ENCODE assay signal across 24 cellular contexts in genomic region chr6:165854061-165854862, GRCh38.
DNase-seq lines count a peak whose midpoint lies in the region; ATAC-seq and TF ChIP-seq lines count a peak whose summit lies in the region.
"Had no signal": no experiment of that assay in that cellular context is flagged by ENCODE, and none has a peak within 500 bp of the region (broad histone marks: within the 10 kb centered on the region; RNA-seq: fewer than 3 reads in every experiment).

No MANE protein-coding gene starts in this region.

- H3K4ac ChIP-seq in H9 (ENCODE audit: low read depth, low read length): no peak overlapping the region

- H3K23ac ChIP-seq in H9 (ENCODE audit: insufficient read length, low read depth, low read length): no peak overlapping the region

- H3K9ac ChIP-seq in H9 (ENCODE audit: extremely low read depth, insufficient read length, low read length): no peak overlapping the region
- no peak overlapping the region for H3K9ac ChIP-seq in iPS-20b (ENCODE audit: low read depth, low read length)
- no peak overlapping the region for H3K9ac ChIP-seq in rectal smooth muscle tissue (ENCODE audit: low read length)

- H4K8ac ChIP-seq in H9 (replicated peaks; ENCODE audit: insufficient read length, low read depth, low read length): no peak overlapping the region

- WGBS in H9 (ENCODE audit: extremely low coverage, insufficient read length, low lambda C conversion rate): no CpG with 5 or more reads among the region's 67 CpGs

- H3K27me3 Mint-ChIP-seq in H9 (ENCODE audit: low read depth): peaks cover 74% of the 10 kb centered on the region
- peaks cover 70% of the 10 kb centered on the region for H3K27me3 Mint-ChIP-seq in CD4-positive, alpha-beta T cell

- no peak overlapping the region for H3K18ac ChIP-seq in H9 (ENCODE audit: insufficient read length, low read depth, low read length)

- no peak overlapping the region for H2BK120ac ChIP-seq in H9 (ENCODE audit: low read depth, low read length, poor library complexity, severe bottlenecking)

- no peak for ATAC-seq in GM18873 (IDR thresholded peaks at IDR 0.05; ENCODE audit: low FRiP score, unreplicated experiment)
- ATAC-seq in CD4-positive, alpha-beta T cell (ENCODE audit: poor library complexity): no peak
- ATAC-seq: PC-3 had no signal

- intact Hi-C loops in CD4-positive, alpha-beta T cell (cut with DNase I, micrococcal nuclease): no loop called here

- peak overlapping the region; percentile 39 for H3K4me2 ChIP-seq in H9 (ENCODE audit: insufficient read depth, insufficient read length, low read length)

- H3K36me3 ChIP-seq in iPS-20b (ENCODE audit: insufficient read depth, low read depth, low read length): no peaks in the 10 kb centered on the region
- no peaks in the 10 kb centered on the region for H3K36me3 ChIP-seq in rectal smooth muscle tissue (ENCODE audit: control insufficient read depth, insufficient read depth, low read length)
- H3K36me3 ChIP-seq: transverse colon had no signal

- no peak overlapping the region for H2AK5ac ChIP-seq in H9 (ENCODE audit: insufficient read length, low read length)

- no peak overlapping the region for H2BK5ac ChIP-seq in H9 (ENCODE audit: insufficient read length, low read length)

- no peaks in the 10 kb centered on the region for H3K36me3 Mint-ChIP-seq in H9 (ENCODE audit: insufficient read depth in 1 of 3, low read depth in 3 of 3)
- H3K36me3 Mint-ChIP-seq in CD4-positive, alpha-beta T cell (ENCODE audit: low read depth): no peaks in the 10 kb centered on the region
- H3K36me3 Mint-ChIP-seq: activated naive CD8-positive, alpha-beta T cell treated with anti-CD3 and anti-CD28 coated beads for 36 hours; IgD-negative memory B cell; memory B cell had no signal

- H2AFZ ChIP-seq in H9 (ENCODE audit: low read length): no peak overlapping the region

- POLR2A ChIA-PET in CD4-positive, alpha-beta T cell (lab: Charles Lee): no interaction called here

- H3K27me3 ChIP-seq in H9 (ENCODE audit: insufficient read depth, low read length): peaks cover 6% of the 10 kb centered on the region; the same call in 1 of the 2 replicates
- peaks cover 78% of the 10 kb centered on the region for H3K27me3 ChIP-seq in iPS-20b (ENCODE audit: insufficient read depth, low read length)
- peaks cover 13% of the 10 kb centered on the region for H3K27me3 ChIP-seq in rectal smooth muscle tissue (ENCODE audit: control insufficient read depth, insufficient read depth, low read length)
- H3K27me3 ChIP-seq in CD4-positive, alpha-beta T cell (ENCODE audit: control insufficient read depth, insufficient read depth, low read length): peaks cover 50% of the 10 kb centered on the region

- DNase-seq in H9: peak; percentile 51
- DNase-seq in coronary artery (ENCODE audit: low spot score): no peak
- no peak for DNase-seq in NCI-H1417 (lab: John Stamatoyannopoulos, UW)
- DNase-seq in NCI-H2029 (lab: John Stamatoyannopoulos, UW): no peak
- no peak for DNase-seq in CD4-positive, alpha-beta T cell
- DNase-seq: ACHN; activated effector memory CD4-positive, alpha-beta T cell treated with anti-CD3 and anti-CD28 coated beads, Interleukin-2, amount 50 U/mL, for 16 hours; activated naive CD8-positive, alpha-beta T cell treated with anti-CD3 and anti-CD28 coated beads for 36 hours; aorta; COR-L47; dermis blood vessel endothelial cell; DMS79; NCI-H1048; NCI-H187 treated with DMSO at 0.1 percent for 48 hours; NCI-H526; NK-92 treated with Interleukin-12 subunit alpha and Interleukin-12 subunit beta, amount 100 ng/mL, for 24 hours; PC-3; stimulated activated CD4-positive, alpha-beta T cell treated with anti-CD3 and anti-CD28 coated beads, Interleukin-1b, Interleukin-23, amount 100 ng/mL, for 48 hours; transverse colon had no signal

- TF ChIP-seq CTCF in H9 (conservative IDR thresholded peaks at IDR 0.05) (no peak), coronary artery (IDR thresholded peaks at IDR 0.05) (no peak)
- no peak for TF ChIP-seq CTCF in CD4-positive, alpha-beta T cell (IDR thresholded peaks at IDR 0.05)

- H2BK12ac ChIP-seq in H9 (ENCODE audit: insufficient read length, low read depth, low read length): no peak overlapping the region

- CTCF ChIA-PET in CD4-positive, alpha-beta T cell (lab: Charles Lee): no interaction called here

- H3K4me3 ChIP-seq in coronary artery (peak overlapping the region; percentile 45), iPS-20b (ENCODE audit: low read length) (peak overlapping the region; percentile 64), rectal smooth muscle tissue (ENCODE audit: low read length) (peak overlapping the region; percentile 9)
- H3K4me3 ChIP-seq: transverse colon had no signal

- peaks cover 17 to 23% of the 10 kb centered on the region in 2 experiments for H3K4me1 Mint-ChIP-seq in H9
- H3K4me1 Mint-ChIP-seq in CD4-positive, alpha-beta T cell (ENCODE audit: low read depth): peaks cover 10% of the 10 kb centered on the region

- H3K56ac ChIP-seq in H9 (ENCODE audit: insufficient read length, low read depth, low read length): no peak overlapping the region

- H3K9me3 Mint-ChIP-seq in H9: no peaks in the 10 kb centered on the region
- no peaks in the 10 kb centered on the region for H3K9me3 Mint-ChIP-seq in CD4-positive, alpha-beta T cell
- H3K9me3 Mint-ChIP-seq: activated naive CD8-positive, alpha-beta T cell treated with anti-CD3 and anti-CD28 coated beads for 36 hours; IgD-negative memory B cell; memory B cell had no signal

- H3K79me1 ChIP-seq in H9 (ENCODE audit: insufficient read depth, low read depth, low read length, poor library complexity, severe bottlenecking): no peaks in the 10 kb centered on the region

- H4K91ac ChIP-seq in H9 (ENCODE audit: insufficient read length, low read depth, low read length): no peak overlapping the region

- H3K4me1 ChIP-seq in H9 (ENCODE audit: insufficient read depth, low read length) (no peaks in the 10 kb centered on the region), iPS-20b (ENCODE audit: insufficient read depth, low read length) (no peaks in the 10 kb centered on the region), rectal smooth muscle tissue (ENCODE audit: control insufficient read depth, insufficient read depth, low read length) (peaks cover 3% of the 10 kb centered on the region)

- no peak overlapping the region for H2BK20ac ChIP-seq in H9 (ENCODE audit: low read depth, low read length, poor library complexity, severe bottlenecking)

- H3K27ac Mint-ChIP-seq in H9: no peak overlapping the region
- no peak overlapping the region for H3K27ac Mint-ChIP-seq in CD4-positive, alpha-beta T cell
- H3K27ac Mint-ChIP-seq: activated naive CD8-positive, alpha-beta T cell treated with anti-CD3 and anti-CD28 coated beads for 36 hours; IgD-negative memory B cell; memory B cell had no signal

- no peaks in the 10 kb centered on the region for H3K79me2 ChIP-seq in H9 (ENCODE audit: insufficient read depth, low read length)

- H3K9me3 ChIP-seq in H9 (ENCODE audit: control insufficient read depth, low read depth, low read length): no peaks in the 10 kb centered on the region
- H3K9me3 ChIP-seq in iPS-20b (ENCODE audit: insufficient read depth, low read depth, low read length): no peaks in the 10 kb centered on the region
- no peaks in the 10 kb centered on the region for H3K9me3 ChIP-seq in CD4-positive, alpha-beta T cell (ENCODE audit: control insufficient read depth, low read length)
- H3K9me3 ChIP-seq: transverse colon had no signal

- H3K23me2 ChIP-seq in H9 (ENCODE audit: insufficient read length, low read depth, low read length, poor library complexity, severe bottlenecking): peaks cover 6% of the 10 kb centered on the region

- H3K14ac ChIP-seq in H9 (ENCODE audit: insufficient read depth, low read length): peak overlapping the region; percentile 8; the same call in 1 of the 2 replicates

- H3K27ac ChIP-seq in H9 (ENCODE audit: insufficient read length, low read depth, low read length) (no peak overlapping the region), coronary artery (no peak overlapping the region), iPS-20b (ENCODE audit: low read length) (no peak overlapping the region), rectal smooth muscle tissue (ENCODE audit: low read depth, low read length) (no peak overlapping the region)
- H3K27ac ChIP-seq in CD4-positive, alpha-beta T cell (ENCODE audit: low read depth, low read length): no peak overlapping the region
- H3K27ac ChIP-seq: transverse colon had no signal

- H4K5ac ChIP-seq in H9 (ENCODE audit: insufficient read length, low read depth, low read length): no peak overlapping the region

- H3K4me3 Mint-ChIP-seq in H9: peak overlapping the region; percentile 50 to 58; a peak in 4 of 5 replicates
- H3K4me3 Mint-ChIP-seq in CD4-positive, alpha-beta T cell: no peak overlapping the region
- H3K4me3 Mint-ChIP-seq: activated naive CD8-positive, alpha-beta T cell treated with anti-CD3 and anti-CD28 coated beads for 36 hours; memory B cell had no signal

- H2BK15ac ChIP-seq in H9 (ENCODE audit: low read depth, low read length): no peak overlapping the region

- no peak overlapping the region for H3T11ph ChIP-seq in H9 (ENCODE audit: low read length)

- H4K20me1 ChIP-seq in H9 (ENCODE audit: control insufficient read depth, insufficient read depth, insufficient read length): no peaks in the 10 kb centered on the region

Comparison
In these comparisons a context has a peak if more than half of its experiments do, and no peak if none do; other contexts are left out.
1. H3K4me3 ChIP-seq: peak in every context shown above with its lines; median percentile 64 in iPS-20b; 45 in coronary artery; 9 in rectal smooth muscle tissue.